In genomic region chr13:110546933-110547332, GRCh38 we compare ENCODE assay signal across 11 cellular contexts. TPM values are rescaled to one million over a fixed set of nuclear protein-coding genes. Genes with fewer than 3 reads are reported as not detected.
DNase-seq lines count a peak whose midpoint lies in the region; TF ChIP-seq lines count a peak whose summit lies in the region.
"Had no signal": no experiment of that assay in that cellular context is flagged by ENCODE, and none has a peak within 500 bp of the region (broad histone marks: within the 10 kb centered on the region; RNA-seq: fewer than 3 reads in every experiment).

No MANE protein-coding gene starts in this region.

- intact Hi-C loops in vagina (cut with DNase I) = no loop called here

- H3K36me3 ChIP-seq in rectal smooth muscle tissue (ENCODE audit: control insufficient read depth, insufficient read depth, low read length) = no peaks in the 10 kb centered on the region
- H3K36me3 ChIP-seq in vagina = no peaks in the 10 kb centered on the region

- H3K4me1 ChIP-seq in rectal smooth muscle tissue (ENCODE audit: control insufficient read depth, insufficient read depth, low read length) (peaks cover 8% of the 10 kb centered on the region), vagina (no peaks in the 10 kb centered on the region)

- no peak overlapping the region for H3K4me3 Mint-ChIP-seq in glutamatergic neuron (ENCODE audit: unreplicated experiment)

- H3K4me1 Mint-ChIP-seq in glutamatergic neuron (ENCODE audit: low read depth, unreplicated experiment) = peaks cover 2% of the 10 kb centered on the region

- DNase-seq in ELF-1 (ENCODE audit: low read depth, low spot score) (peak; percentile 76), T1000 (lab: John Stamatoyannopoulos, UW) (peak; percentile 80), glomerular endothelial cell (ENCODE audit: extremely low read depth, low read depth, low spot score) (peak; percentile 77), occipital lobe (lab: John Stamatoyannopoulos, UW) (no peak), NCI-H345 (lab: John Stamatoyannopoulos, UW) (no peak), vagina (ENCODE audit: extremely low spot score in 2 of 2) (no peak), glutamatergic neuron (no peak)
- DNase-seq: activated CD4-positive, CD25-positive, alpha-beta regulatory T cell; MM.1S had no signal

- H3K27me3 Mint-ChIP-seq in glutamatergic neuron (ENCODE audit: unreplicated experiment) = peaks cover 3% of the 10 kb centered on the region

- H3K27me3 ChIP-seq in rectal smooth muscle tissue (ENCODE audit: control insufficient read depth, insufficient read depth, low read length) (no peaks in the 10 kb centered on the region), vagina (no peaks in the 10 kb centered on the region)

- H3K36me3 Mint-ChIP-seq in glutamatergic neuron (ENCODE audit: unreplicated experiment) = peaks cover 9% of the 10 kb centered on the region

- no peak overlapping the region for H3K27ac Mint-ChIP-seq in glutamatergic neuron (ENCODE audit: unreplicated experiment)

- H3K9me3 Mint-ChIP-seq in glutamatergic neuron (ENCODE audit: unreplicated experiment) = peaks cover 5% of the 10 kb centered on the region

- H3K27ac ChIP-seq in rectal smooth muscle tissue (ENCODE audit: low read depth, low read length) (peak overlapping the region; percentile 47), vagina (no peak overlapping the region)
- H3K27ac ChIP-seq: skin epidermis had no signal

- H3K9ac ChIP-seq in rectal smooth muscle tissue (ENCODE audit: low read length) = no peak overlapping the region

- no peak for TF ChIP-seq POLR2A in vagina (IDR thresholded peaks at IDR 0.05)

- H3K4me3 ChIP-seq in rectal smooth muscle tissue (ENCODE audit: low read length) (peak overlapping the region; percentile 9), vagina (no peak overlapping the region)
- H3K4me3 ChIP-seq: skin epidermis had no signal

- H3K9me3 ChIP-seq in vagina = no peaks in the 10 kb centered on the region

- no peak for TF ChIP-seq CTCF in vagina (IDR thresholded peaks at IDR 0.05)
- TF ChIP-seq CTCF in glutamatergic neuron (IDR thresholded peaks at IDR 0.05; ENCODE audit: partially characterized antibody, unreplicated experiment) = no peak

RNA-seq across cellular contexts. Expression of gene RAB20, which starts 14.6 kb away (rescaled TPM):
- 3.3 and 5.8 TPM in 2 replicates for total RNA-seq in glomerular endothelial cell
- 2.5 TPM for total RNA-seq in occipital lobe
- 15.2 TPM for total RNA-seq in vagina
- 1.7 TPM for total RNA-seq in glutamatergic neuron (ENCODE audit: unreplicated experiment)

Comparison
In these comparisons a context has a peak if more than half of its experiments do, and no peak if none do; other contexts are left out.
1. DNase-seq: peak in ELF-1 (single experiment), T1000 (single experiment) and glomerular endothelial cell (single experiment); none in occipital lobe (single experiment), NCI-H345 (single experiment), vagina (0 of 2) and glutamatergic neuron (single experiment).